8 cellular contexts compared by ENCODE assay signal in genomic region chr9:14768561-14769234, GRCh38. TPM values are rescaled to one million over a fixed set of nuclear protein-coding genes. Genes with fewer than 3 reads are reported as not detected.
DNase-seq lines count a peak whose midpoint lies in the region; ATAC-seq and TF ChIP-seq lines count a peak whose summit lies in the region.

No MANE protein-coding gene starts in this region.

- no peak overlapping the region for H3K4me3 Mint-ChIP-seq in osteocyte (ENCODE audit: unreplicated experiment)

- DNase-seq in stimulated activated CD4-positive, alpha-beta T cell treated with anti-CD3 and anti-CD28 coated beads, Interleukin-4, amount 100 ng/mL, for 24 hours = peak; percentile 7
- no peak for DNase-seq in stimulated activated CD4-positive, alpha-beta T cell treated with anti-CD3 and anti-CD28 coated beads, Interleukin-2, amount 100 ng/mL, for 48 hours
- DNase-seq in M059J (ENCODE audit: low read depth) = peak; percentile 57
- DNase-seq in fibroblast of pulmonary artery (ENCODE audit: low read depth) = peak; percentile 78
- no peak for DNase-seq in osteocyte (ENCODE audit: extremely low spot score, unreplicated experiment)
- DNase-seq in activated CD8-positive, alpha-beta memory T cell treated with anti-CD3 and anti-CD28 coated beads for 24 hours = no peak

- H3K4me3 ChIP-seq in fibroblast of pulmonary artery (replicated peaks; ENCODE audit: low read depth, low read length) = no peak overlapping the region

- H3K27ac Mint-ChIP-seq in osteocyte (ENCODE audit: unreplicated experiment) = no peak overlapping the region

- no peaks in the 10 kb centered on the region for H3K9me3 Mint-ChIP-seq in osteocyte (ENCODE audit: unreplicated experiment)

- no peaks in the 10 kb centered on the region for H3K4me1 Mint-ChIP-seq in osteocyte (ENCODE audit: unreplicated experiment)

- peaks cover 62% of the 10 kb centered on the region for H3K27me3 Mint-ChIP-seq in osteocyte (ENCODE audit: unreplicated experiment)

- peak; percentile 63 for TF ChIP-seq CTCF in fibroblast of pulmonary artery (IDR thresholded peaks at IDR 0.05; ENCODE audit: low read length, missing control alignments)
- TF ChIP-seq CTCF in osteocyte (IDR thresholded peaks at IDR 0.05) = peak; percentile 81

- ATAC-seq in SK-N-SH treated with all-trans-retinoic acid at 6 μM for 48 hours (peak; percentile 76), GM18870 (IDR thresholded peaks at IDR 0.05; ENCODE audit: unreplicated experiment) (no peak)

- H3K36me3 Mint-ChIP-seq in osteocyte (ENCODE audit: unreplicated experiment) = no peaks in the 10 kb centered on the region

TF ChIP-seq in SK-N-SH treated with all-trans-retinoic acid at 6 μM for 48 hours, 23 proteins besides CTCF, POLR2A, EP300 and RAD21:
- TF ChIP-seq CSDC2 (CRISPR knock-in tag; IDR thresholded peaks at IDR 0.05) (no peak), TCF4 (CRISPR knock-in tag; IDR thresholded peaks at IDR 0.05; ENCODE audit: borderline replicate concordance) (no peak), TSHZ2 (CRISPR knock-in tag; IDR thresholded peaks at IDR 0.05) (no peak), CSRNP3 (CRISPR knock-in tag; IDR thresholded peaks at IDR 0.05) (no peak), RARB (CRISPR knock-in tag; IDR thresholded peaks at IDR 0.05) (no peak), GLIS3 (CRISPR knock-in tag; IDR thresholded peaks at IDR 0.05) (no peak), OSR1 (CRISPR knock-in tag; IDR thresholded peaks at IDR 0.05) (no peak), ZFP3 (CRISPR knock-in tag; IDR thresholded peaks at IDR 0.05) (no peak), SNAI2 (CRISPR knock-in tag; IDR thresholded peaks at IDR 0.05) (no peak), ZFP30 (CRISPR knock-in tag; IDR thresholded peaks at IDR 0.05) (no peak), PPARA (CRISPR knock-in tag; IDR thresholded peaks at IDR 0.05; ENCODE audit: borderline replicate concordance) (no peak), ARNTL (CRISPR knock-in tag; IDR thresholded peaks at IDR 0.05; ENCODE audit: borderline replicate concordance, low read depth) (no peak), ZNF70 (CRISPR knock-in tag; IDR thresholded peaks at IDR 0.05) (no peak), POU6F1 (CRISPR knock-in tag; IDR thresholded peaks at IDR 0.05; ENCODE audit: borderline replicate concordance, low read depth) (no peak), ZNF8 (CRISPR knock-in tag; IDR thresholded peaks at IDR 0.05) (no peak), ZNF565 (CRISPR knock-in tag; conservative IDR thresholded peaks at IDR 0.05; ENCODE audit: low read depth) (no peak), ZC3H10 (CRISPR knock-in tag; IDR thresholded peaks at IDR 0.05) (no peak)

RNA-seq across cellular contexts. Expression of gene CER1, which starts 46.2 kb away (rescaled TPM):
- total RNA-seq in M059J (2014; rRNA removed; shearing (Covaris generic)) = not detected in 2 replicates
- total RNA-seq in osteocyte = not detected in 2 replicates

Comparison
In these comparisons a context has a peak if more than half of its experiments do, and no peak if none do; other contexts are left out.
1. DNase-seq: peak in stimulated activated CD4-positive, alpha-beta T cell treated with anti-CD3 and anti-CD28 coated beads, Interleukin-4, amount 100 ng/mL, for 24 hours (single experiment), M059J (single experiment) and fibroblast of pulmonary artery (single experiment); none in stimulated activated CD4-positive, alpha-beta T cell treated with anti-CD3 and anti-CD28 coated beads, Interleukin-2, amount 100 ng/mL, for 48 hours (0 of 2), osteocyte (single experiment) and activated CD8-positive, alpha-beta memory T cell treated with anti-CD3 and anti-CD28 coated beads for 24 hours (single experiment).